ENCODE assay signal across 22 cellular contexts in the genomic region with DNA sequence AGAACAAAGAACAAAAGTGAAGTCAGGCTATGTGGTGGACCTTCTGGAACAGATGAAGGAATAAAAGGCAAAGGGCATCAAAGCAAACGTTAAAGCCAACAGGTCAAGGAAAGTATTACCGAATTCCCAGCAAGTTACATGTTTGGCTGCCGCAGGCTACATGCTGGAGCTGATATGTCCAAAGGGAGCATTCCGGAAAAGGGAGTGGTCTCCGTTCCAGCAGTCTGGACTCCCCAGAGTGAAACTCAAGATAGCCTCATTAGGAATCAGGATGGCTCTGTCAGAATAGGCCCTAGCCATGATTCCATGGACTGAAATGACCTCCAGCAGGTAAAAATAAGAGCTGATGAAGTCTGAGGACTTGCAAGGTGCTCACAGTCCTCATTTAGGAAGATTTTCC.
DNase-seq lines count a peak whose midpoint lies in the region; ATAC-seq and TF ChIP-seq lines count a peak whose summit lies in the region.
"Had no signal": no experiment of that assay in that cellular context is flagged by ENCODE, and none has a peak within 500 bp of the region (broad histone marks: within the 10 kb centered on the region; RNA-seq: fewer than 3 reads in every experiment).

No MANE protein-coding gene starts in this region.

- ATAC-seq in Right ventricle myocardium superior (ENCODE audit: poor library complexity) (peak; percentile 91), upper lobe of right lung (peak; percentile 55)
- ATAC-seq: activated naive CD8-positive, alpha-beta T cell treated with anti-CD3 and anti-CD28 coated beads, Interleukin-2, amount 50 U/mL, for 24 hours had no signal

- WGBS in mammary epithelial cell (ENCODE audit: low coverage, missing lambda C conversion rate): 85% methylated on average over 5 of the region's 5 CpGs
- 64 to 81% methylated on average over 5 of the region's 5 CpGs for WGBS in esophagus squamous epithelium, 2 donors

- no peak overlapping the region for H3K4me3 Mint-ChIP-seq in MCF 10A (ENCODE audit: unreplicated experiment)
- no peak overlapping the region for H3K4me3 Mint-ChIP-seq in mesothelial cell of epicardium
- no peak overlapping the region for H3K4me3 Mint-ChIP-seq in activated CD4-positive, alpha-beta memory T cell treated with anti-CD3 and anti-CD28 coated beads for 36 hours
- H3K4me3 Mint-ChIP-seq: activated CD4-positive, alpha-beta memory T cell treated with anti-CD3 and anti-CD28 coated beads, Interleukin-2, amount 10 ng/mL, durations not matched to agents 7 days and 5 days; activated naive CD8-positive, alpha-beta T cell treated with anti-CD3 and anti-CD28 coated beads, Interleukin-2, amount 50 U/mL, for 24 hours; CD4-positive, CD25-positive, alpha-beta regulatory T cell had no signal

- POLR2A ChIA-PET in MCF 10A (lab: Yijun Ruan, JAX): interaction anchor here (0.7 kb wide), 1 partner anchor 23 kb away, joined by 3 read pairs; no protein-coding TSS in a partner anchor
- POLR2A ChIA-PET in activated CD4-positive, alpha-beta memory T cell treated with anti-CD3 and anti-CD28 coated beads for 36 hours (lab: Charles Lee): no interaction called here

- H3K4me2 ChIP-seq in mammary epithelial cell (ENCODE audit: insufficient read depth, low read depth, low read length): no peak overlapping the region
- H3K4me2 ChIP-seq: PC-9 had no signal

- H2AFZ ChIP-seq in mammary epithelial cell (ENCODE audit: low read depth, low read length): peak overlapping the region; percentile 18
- H2AFZ ChIP-seq: PC-9 had no signal

- no peak overlapping the region for H3K9ac ChIP-seq in mammary epithelial cell (ENCODE audit: insufficient read depth, low read length)

- H3K27ac ChIP-seq in mammary epithelial cell (ENCODE audit: insufficient read depth, low read depth, low read length) (no peak overlapping the region), upper lobe of right lung (no peak overlapping the region), esophagus squamous epithelium (no peak overlapping the region)
- H3K27ac ChIP-seq: 22Rv1, colonic mucosa, esophagus muscularis mucosa, PC-9 had no signal

- no peak overlapping the region for H3K4me3 ChIP-seq in mammary epithelial cell (replicated peaks in 1 of 3; ENCODE audit: insufficient read depth in 1 of 3, low read depth in 2 of 3, low read length in 3 of 3)
- no peak overlapping the region for H3K4me3 ChIP-seq in upper lobe of right lung
- H3K4me3 ChIP-seq in esophagus squamous epithelium: no peak overlapping the region
- H3K4me3 ChIP-seq: colonic mucosa, esophagus muscularis mucosa, PC-9 had no signal

- H4K20me1 ChIP-seq in mammary epithelial cell (ENCODE audit: insufficient read depth, low read length): no peaks in the 10 kb centered on the region

- no peaks in the 10 kb centered on the region for H3K27me3 Mint-ChIP-seq in MCF 10A (ENCODE audit: insufficient read depth, unreplicated experiment)
- H3K27me3 Mint-ChIP-seq in mesothelial cell of epicardium (ENCODE audit: low read depth): no peaks in the 10 kb centered on the region
- no peaks in the 10 kb centered on the region for H3K27me3 Mint-ChIP-seq in activated CD4-positive, alpha-beta memory T cell treated with anti-CD3 and anti-CD28 coated beads for 36 hours
- H3K27me3 Mint-ChIP-seq: activated CD4-positive, alpha-beta memory T cell treated with anti-CD3 and anti-CD28 coated beads, Interleukin-2, amount 10 ng/mL, durations not matched to agents 7 days and 5 days; activated naive CD8-positive, alpha-beta T cell treated with anti-CD3 and anti-CD28 coated beads, Interleukin-2, amount 50 U/mL, for 24 hours; CD4-positive, CD25-positive, alpha-beta regulatory T cell had no signal

- TF ChIP-seq POLR2A in esophagus squamous epithelium (IDR thresholded peaks at IDR 0.05): no peak

- H3K79me2 ChIP-seq in mammary epithelial cell (ENCODE audit: insufficient read depth, low read length): no peaks in the 10 kb centered on the region

- dilution Hi-C loops in mammary epithelial cell (cut with HindIII; ENCODE audit: low sequenced_read_pairs): no loop called here

- intact Hi-C loops in mammary epithelial cell (cut with micrococcal nuclease): loop anchor here (10.0 kb wide), 2 partner anchors 265 to 315 kb away; no protein-coding TSS in a partner anchor
- intact Hi-C loops in MCF 10A (cut with micrococcal nuclease): no loop called here
- intact Hi-C loops in Right ventricle myocardium superior (cut with DNase I): no loop called here
- intact Hi-C loops in upper lobe of right lung (cut with DNase I): no loop called here
- intact Hi-C loops in activated CD4-positive, alpha-beta memory T cell treated with anti-CD3 and anti-CD28 coated beads for 36 hours (cut with micrococcal nuclease): no loop called here
- intact Hi-C loops in esophagus squamous epithelium (cut with DNase I): no loop called here

- CTCF ChIA-PET in mammary epithelial cell (lab: Charles Lee; ENCODE audit: low non-redundant PET): no interaction called here
- CTCF ChIA-PET in MCF 10A (lab: Yijun Ruan, JAX): no interaction called here
- CTCF ChIA-PET in activated CD4-positive, alpha-beta memory T cell treated with anti-CD3 and anti-CD28 coated beads for 36 hours (lab: Charles Lee): no interaction called here

- in situ Hi-C loops in mammary epithelial cell (cut with MboI; ENCODE audit: low sequenced_read_pairs in 2 of 2): no loop called here

- H3K27me3 ChIP-seq in mammary epithelial cell (ENCODE audit: insufficient read depth, low read length) (no peaks in the 10 kb centered on the region), upper lobe of right lung (no peaks in the 10 kb centered on the region), esophagus squamous epithelium (no peaks in the 10 kb centered on the region)
- H3K27me3 ChIP-seq: colonic mucosa, esophagus muscularis mucosa had no signal

- H3K9me3 ChIP-seq in mammary epithelial cell (replicated peaks; ENCODE audit: insufficient read depth, low read length) (no peaks in the 10 kb centered on the region), upper lobe of right lung (no peaks in the 10 kb centered on the region), esophagus squamous epithelium (no peaks in the 10 kb centered on the region)
- H3K9me3 ChIP-seq: colonic mucosa, esophagus muscularis mucosa had no signal

- H3K27ac Mint-ChIP-seq in MCF 10A (ENCODE audit: low read depth, unreplicated experiment) (no peak overlapping the region), mesothelial cell of epicardium (peak overlapping the region; percentile 74)
- no peak overlapping the region for H3K27ac Mint-ChIP-seq in activated CD4-positive, alpha-beta memory T cell treated with anti-CD3 and anti-CD28 coated beads for 36 hours
- H3K27ac Mint-ChIP-seq: activated CD4-positive, alpha-beta memory T cell treated with anti-CD3 and anti-CD28 coated beads, Interleukin-2, amount 10 ng/mL, durations not matched to agents 7 days and 5 days; activated naive CD8-positive, alpha-beta T cell treated with anti-CD3 and anti-CD28 coated beads, Interleukin-2, amount 50 U/mL, for 24 hours; CD4-positive, CD25-positive, alpha-beta regulatory T cell had no signal

- H3K9me3 Mint-ChIP-seq in MCF 10A (ENCODE audit: unreplicated experiment) (no peaks in the 10 kb centered on the region), mesothelial cell of epicardium (peaks cover 18% of the 10 kb centered on the region)
- H3K9me3 Mint-ChIP-seq in activated CD4-positive, alpha-beta memory T cell treated with anti-CD3 and anti-CD28 coated beads for 36 hours: peaks cover 4% of the 10 kb centered on the region

- H3K4me1 Mint-ChIP-seq in MCF 10A (ENCODE audit: insufficient read depth, unreplicated experiment): peaks cover 14% of the 10 kb centered on the region
- peaks cover 20% of the 10 kb centered on the region for H3K4me1 Mint-ChIP-seq in mesothelial cell of epicardium
- H3K4me1 Mint-ChIP-seq in activated CD4-positive, alpha-beta memory T cell treated with anti-CD3 and anti-CD28 coated beads for 36 hours (ENCODE audit: low read depth): no peaks in the 10 kb centered on the region
- H3K4me1 Mint-ChIP-seq: activated CD4-positive, alpha-beta memory T cell treated with anti-CD3 and anti-CD28 coated beads, Interleukin-2, amount 10 ng/mL, durations not matched to agents 7 days and 5 days; activated naive CD8-positive, alpha-beta T cell treated with anti-CD3 and anti-CD28 coated beads, Interleukin-2, amount 50 U/mL, for 24 hours; CD4-positive, CD25-positive, alpha-beta regulatory T cell had no signal

- DNase-seq in mammary epithelial cell (no peak), MCF 10A (ENCODE audit: unreplicated experiment) (no peak), Right ventricle myocardium superior (peak; percentile 51), mesothelial cell of epicardium (ENCODE audit: low spot score in 2 of 2, unreplicated experiment in 2 of 2) (no peak), upper lobe of right lung (no peak), esophagus squamous epithelium (lab: John Stamatoyannopoulos, UW) (no peak), SKM-1 treated with dmso at 0.1 percent for 144 hours (lab: John Stamatoyannopoulos, UW; ENCODE audit: unreplicated experiment) (no peak)
- no peak for DNase-seq in activated CD4-positive, alpha-beta memory T cell treated with anti-CD3 and anti-CD28 coated beads for 36 hours
- DNase-seq: activated CD4-positive, alpha-beta memory T cell treated with anti-CD3 and anti-CD28 coated beads, Interleukin-2, amount 10 ng/mL, durations not matched to agents 7 days and 5 days; activated CD4-positive, CD25-positive, alpha-beta regulatory T cell; activated gamma-delta T cell; activated naive CD8-positive, alpha-beta T cell treated with anti-CD3 and anti-CD28 coated beads, Interleukin-2, amount 50 U/mL, for 24 hours; CD4-positive, CD25-positive, alpha-beta regulatory T cell; colonic mucosa; DMS 273 treated with DMSO at 0.1 percent for 48 hours; GOT3; KBM-7; NCI-H1436 treated with DMSO at 0.1 percent for 48 hours; PC-9; SHP77 treated with DMSO at 0.1 percent for 48 hours had no signal

- H3K36me3 Mint-ChIP-seq in MCF 10A (ENCODE audit: insufficient read depth, unreplicated experiment) (no peaks in the 10 kb centered on the region), mesothelial cell of epicardium (peaks cover 3% of the 10 kb centered on the region)
- no peaks in the 10 kb centered on the region for H3K36me3 Mint-ChIP-seq in activated CD4-positive, alpha-beta memory T cell treated with anti-CD3 and anti-CD28 coated beads for 36 hours
- H3K36me3 Mint-ChIP-seq: CD4-positive, CD25-positive, alpha-beta regulatory T cell had no signal

- BruUV-seq in mammary epithelial cell (replicated peaks; lab: Mats Ljungman, UMichigan): no TSS peak
- no TSS peak for BruUV-seq in MCF 10A (replicated peaks; lab: Mats Ljungman, UMichigan)

- no peak for TF ChIP-seq CTCF in mammary epithelial cell (conservative IDR thresholded peaks at IDR 0.05 in 1 of 2, IDR thresholded peaks at IDR 0.05 in 1 of 2; ENCODE audit: extremely low read depth in 1 of 2, insufficient read depth in 1 of 2, low read depth in 1 of 2, low read length in 2 of 2)
- no peak for TF ChIP-seq CTCF in MCF 10A (IDR thresholded peaks at IDR 0.05; ENCODE audit: unreplicated experiment)
- TF ChIP-seq CTCF in mesothelial cell of epicardium (IDR thresholded peaks at IDR 0.05; ENCODE audit: unreplicated experiment): no peak
- no peak for TF ChIP-seq CTCF in upper lobe of right lung (IDR thresholded peaks at IDR 0.05)
- TF ChIP-seq CTCF in esophagus squamous epithelium (IDR thresholded peaks at IDR 0.05): no peak

- H3K36me3 ChIP-seq in mammary epithelial cell (ENCODE audit: insufficient read depth, low read length) (no peaks in the 10 kb centered on the region), upper lobe of right lung (no peaks in the 10 kb centered on the region), esophagus squamous epithelium (no peaks in the 10 kb centered on the region)
- H3K36me3 ChIP-seq: colonic mucosa, esophagus muscularis mucosa had no signal

- H3K4me1 ChIP-seq in mammary epithelial cell (ENCODE audit: insufficient read depth, low read length) (peaks cover 4% of the 10 kb centered on the region), upper lobe of right lung (no peaks in the 10 kb centered on the region), esophagus squamous epithelium (no peaks in the 10 kb centered on the region)
- H3K4me1 ChIP-seq: colonic mucosa, esophagus muscularis mucosa had no signal
